ENCODE assay signal across 26 cellular contexts in genomic region chr19:813359-814107, GRCh38. TPM values are rescaled to one million over a fixed set of nuclear protein-coding genes. Genes with fewer than 3 reads are reported as not detected.
A peak's percentile ranks its signal among the peaks of the same experiment; 100 is the strongest.
DNase-seq lines count a peak whose midpoint lies in the region; ATAC-seq, FAIRE-seq and TF ChIP-seq lines count a peak whose summit lies in the region.
"Had no signal": no experiment of that assay in that cellular context is flagged by ENCODE, and none has a peak within 500 bp of the region (broad histone marks: within the 10 kb centered on the region; RNA-seq: fewer than 3 reads in every experiment).

No MANE protein-coding gene starts in this region.

- TF ChIP-seq CTCF in HCT116 (IDR thresholded peaks at IDR 0.05 in 2 of 3, conservative IDR thresholded peaks at IDR 0.05 in 1 of 3; ENCODE audit: borderline replicate concordance in 1 of 3, insufficient read depth in 1 of 3, low read depth in 2 of 3, low read length in 2 of 3), result no peak
- no peak for TF ChIP-seq CTCF in H1 (IDR thresholded peaks at IDR 0.05; ENCODE audit: control extremely low read depth in 1 of 3, insufficient read depth in 1 of 3, low read depth in 1 of 3, low read length in 3 of 3)
- TF ChIP-seq CTCF in psoas muscle (IDR thresholded peaks at IDR 0.05), result no peak

- RAD21 ChIA-PET in HCT116 (lab: Charles Lee; ENCODE audit: low non-redundant PET in 1 of 2, low total read pairs in 2 of 2, uncharacterized antibody in 2 of 2, unreplicated experiment in 2 of 2), result no interaction called here

- H2AFZ ChIP-seq in HCT116 (ENCODE audit: low read depth, low read length, poor library complexity, severe bottlenecking) (no peak overlapping the region), H1 (ENCODE audit: low read length) (no peak overlapping the region)

- H3K9me3 Mint-ChIP-seq in activated CD4-positive, alpha-beta T cell treated with anti-CD3 and anti-CD28 coated beads for 36 hours (ENCODE audit: low read depth), result no peaks in the 10 kb centered on the region
- H3K9me3 Mint-ChIP-seq: IgD-negative memory B cell, nephron had no signal

- no peaks in the 10 kb centered on the region for H3K79me1 ChIP-seq in H1 (ENCODE audit: low read depth, low read length)

- H3K4me3 ChIP-seq in HCT116 (replicated peaks in 1 of 2; ENCODE audit: low read depth in 1 of 2, low read length in 2 of 2) (no peak overlapping the region), H1 (ENCODE audit: extremely low read depth in 1 of 4, insufficient read depth in 2 of 4, low read depth in 3 of 4, low read length in 4 of 4) (no peak overlapping the region), psoas muscle (no peak overlapping the region)
- H3K4me3 ChIP-seq: cardiac muscle cell, heart right ventricle, prostate gland, spleen, thyroid gland had no signal

- peaks cover 22 to 28% of the 10 kb centered on the region in 2 experiments; a peak in 3 of 4 replicates for H3K36me3 ChIP-seq in HCT116 (ENCODE audit: control insufficient read depth in 1 of 2, insufficient read depth in 2 of 2, low read length in 2 of 2)
- H3K36me3 ChIP-seq in H1 (ENCODE audit: control insufficient read depth in 2 of 4, insufficient read depth in 4 of 4, low read length in 3 of 4), result peaks cover 21 to 67% (median 35%) of the 10 kb centered on the region in 4 experiments
- H3K36me3 ChIP-seq in psoas muscle (ENCODE audit: insufficient read depth in 1 of 2, low read depth in 1 of 2), result peaks cover 9 to 46% of the 10 kb centered on the region in 2 donors

- no peak overlapping the region for H2BK20ac ChIP-seq in H1 (ENCODE audit: low read length)

- FAIRE-seq in H1 (lab: Jason Lieb, UNC), result no peak
- FAIRE-seq: A204.1 had no signal

- H3K4me1 ChIP-seq in HCT116 (ENCODE audit: control insufficient read depth in 1 of 2, insufficient read depth in 2 of 2, low read length in 2 of 2) (no peaks in the 10 kb centered on the region), H1 (replicated peaks in 1 of 4; ENCODE audit: control insufficient read depth in 3 of 4, insufficient read depth in 4 of 4, low read length in 3 of 4) (no peaks in the 10 kb centered on the region), psoas muscle (no peaks in the 10 kb centered on the region)
- H3K4me1 ChIP-seq: heart right ventricle, prostate gland, thyroid gland had no signal

- ATAC-seq in activated CD4-positive, alpha-beta T cell treated with anti-CD3 and anti-CD28 coated beads for 36 hours, result peak; percentile 12
- ATAC-seq in HCT116 (peak; percentile 21), psoas muscle (peak in 3 of 4 donors; percentile 15 to 26 (median 20)), HG03097 (IDR thresholded peaks at IDR 0.05; ENCODE audit: low FRiP score, unreplicated experiment) (no peak), GM21737 (IDR thresholded peaks at IDR 0.05; ENCODE audit: unreplicated experiment) (no peak)

- no peak for TF ChIP-seq POLR2A in HCT116 (IDR thresholded peaks at IDR 0.05; ENCODE audit: borderline replicate concordance, extremely low read depth, insufficient read depth, insufficient read length)
- no peak; a peak in 1 of 3 replicates for TF ChIP-seq POLR2A in H1 (IDR thresholded peaks at IDR 0.05; ENCODE audit: control extremely low read depth in 1 of 2, low read depth in 2 of 2, low read length in 2 of 2)

- peaks cover 41% of the 10 kb centered on the region for H3K36me3 Mint-ChIP-seq in activated CD4-positive, alpha-beta T cell treated with anti-CD3 and anti-CD28 coated beads for 36 hours (ENCODE audit: low read depth)

- no peak overlapping the region for H2AK5ac ChIP-seq in H1 (ENCODE audit: low read depth, low read length)

- H3K9ac ChIP-seq in HCT116 (ENCODE audit: low read length), result no peak overlapping the region
- no peak overlapping the region for H3K9ac ChIP-seq in H1 (replicated peaks in 1 of 4; ENCODE audit: extremely low read depth in 1 of 4, low read depth in 3 of 4, low read length in 3 of 4)

- H3K9me2 ChIP-seq in HCT116 (ENCODE audit: insufficient read depth), result no peaks in the 10 kb centered on the region

- no peak overlapping the region for H4K91ac ChIP-seq in H1 (replicated peaks; ENCODE audit: insufficient read length, low read length)

- intact Hi-C loops in activated CD4-positive, alpha-beta T cell treated with anti-CD3 and anti-CD28 coated beads for 36 hours (cut with DNase I, micrococcal nuclease), result loop anchor here in 1 of 2 experiments (2.0 kb wide), 1 partner anchor 13 kb away; no protein-coding TSS in a partner anchor
- intact Hi-C loops in HCT116 (cut with micrococcal nuclease), result no loop called here
- intact Hi-C loops in psoas muscle (cut with DNase I), result no loop called here

- H3K18ac ChIP-seq in H1 (ENCODE audit: extremely low read depth, low read length), result no peak overlapping the region

- CTCF ChIA-PET in activated CD4-positive, alpha-beta T cell treated with anti-CD3 and anti-CD28 coated beads for 36 hours (lab: Charles Lee), result no interaction called here
- CTCF ChIA-PET in HCT116 (lab: Charles Lee), result no interaction called here
- CTCF ChIA-PET in H1 (lab: Charles Lee; ENCODE audit: partially characterized antibody), result interaction anchor here (0.8 to 1.9 kb wide), 3 partner anchors 9 to 43 kb away, joined by 4 to 8 read pairs (median 4); no protein-coding TSS in a partner anchor

- no peak overlapping the region for H3K23ac ChIP-seq in H1 (ENCODE audit: insufficient read length)

- H3K27ac ChIP-seq in HCT116 (ENCODE audit: low read depth, low read length) (no peak overlapping the region), H1 (ENCODE audit: low read depth, low read length) (no peak overlapping the region), psoas muscle (no peak overlapping the region)
- H3K27ac ChIP-seq: cardiac muscle cell, heart right ventricle, prostate gland, spleen, thyroid gland had no signal

- no peak for TF ChIP-seq EP300 in H1 (IDR thresholded peaks at IDR 0.05; ENCODE audit: borderline replicate concordance in 1 of 2, low read depth in 2 of 2, low read length in 2 of 2)

- H3K4me1 Mint-ChIP-seq in activated CD4-positive, alpha-beta T cell treated with anti-CD3 and anti-CD28 coated beads for 36 hours, result no peaks in the 10 kb centered on the region
- H3K4me1 Mint-ChIP-seq: activated B cell treated with CpG ODN at 0.5 μM for 24 hours, IgD-negative memory B cell, nephron had no signal

- no peak overlapping the region for H2BK12ac ChIP-seq in H1 (ENCODE audit: low read depth, low read length)

- H3K14ac ChIP-seq in H1 (ENCODE audit: insufficient read length), result no peak overlapping the region

- no TSS peak for BruUV-seq in HCT116 (replicated peaks; lab: Mats Ljungman, UMichigan)

- H3K79me2 ChIP-seq in HCT116 (ENCODE audit: insufficient read depth, low read length) (peaks cover 30% of the 10 kb centered on the region), H1 (ENCODE audit: control insufficient read depth in 1 of 2, insufficient read depth in 2 of 2, low read length in 2 of 2) (peaks cover 0 to 4% of the 10 kb centered on the region in 2 experiments; a peak in 1 of 4 replicates)

- no peak overlapping the region for H2BK15ac ChIP-seq in H1 (ENCODE audit: low read length)

- 92% methylated on average over 45 of the region's 67 CpGs; no CpG with 5 or more reads in 1 of the 2 experiments for WGBS in H1 (ENCODE audit: extremely low coverage in 1 of 2, insufficient coverage in 1 of 2, insufficient read length in 1 of 2, insufficient replicate concordance in 2 of 2, low coverage in 1 of 2, low lambda C conversion rate in 2 of 2, missing lambda C conversion rate in 1 of 2), 2 experiments
- WGBS in psoas muscle, 3 donors, result 93% methylated on average over 54 to 67 of the region's 67 CpGs

- no peak overlapping the region for H4K5ac ChIP-seq in H1 (ENCODE audit: insufficient read length, low read depth, low read length)

- no peak overlapping the region for H2BK5ac ChIP-seq in H1 (ENCODE audit: low read depth, low read length)

- H3K4ac ChIP-seq in H1 (replicated peaks; ENCODE audit: insufficient read length, low read depth, low read length), result no peak overlapping the region

- H4K20me1 ChIP-seq in HCT116 (ENCODE audit: insufficient read depth) (peaks cover 8% of the 10 kb centered on the region; the same call in 1 of the 2 replicates), H1 (replicated peaks in 1 of 2; ENCODE audit: control insufficient read depth in 1 of 2, insufficient read depth in 2 of 2, low read length in 2 of 2) (peaks cover 7 to 27% of the 10 kb centered on the region in 2 experiments)

- H3K4me2 ChIP-seq in HCT116 (ENCODE audit: low read length) (no peak overlapping the region), H1 (ENCODE audit: insufficient read depth in 1 of 2, low read depth in 2 of 2, low read length in 2 of 2) (no peak overlapping the region)

- TF ChIP-seq RAD21 in HCT116 (IDR thresholded peaks at IDR 0.05; ENCODE audit: low read depth), result no peak
- no peak for TF ChIP-seq RAD21 in H1 (IDR thresholded peaks at IDR 0.05 in 1 of 2, conservative IDR thresholded peaks at IDR 0.05 in 1 of 2; ENCODE audit: low read depth in 2 of 2, low read length in 2 of 2)

- no peaks in the 10 kb centered on the region for H3K27me3 ChIP-seq in HCT116 (ENCODE audit: insufficient read depth, low read length)
- H3K27me3 ChIP-seq in H1 (replicated peaks in 1 of 4; ENCODE audit: control insufficient read depth in 3 of 4, extremely low read depth in 1 of 4, insufficient read depth in 3 of 4, low read length in 3 of 4), result no peaks in the 10 kb centered on the region
- H3K27me3 ChIP-seq in psoas muscle (ENCODE audit: insufficient read depth in 3 of 3, low read length in 2 of 3), result no peaks in the 10 kb centered on the region
- H3K27me3 ChIP-seq: cardiac muscle cell, heart right ventricle, spleen, thyroid gland had no signal

- POLR2A ChIA-PET in activated CD4-positive, alpha-beta T cell treated with anti-CD3 and anti-CD28 coated beads for 36 hours (lab: Charles Lee), result interaction anchor here (0.7 to 0.8 kb wide), 2 partner anchors 11 to 12 kb away, joined by 3 read pairs; no protein-coding TSS in a partner anchor
- POLR2A ChIA-PET in HCT116 (lab: Charles Lee) (no interaction called here), H1 (lab: Charles Lee; ENCODE audit: partially characterized antibody) (interaction anchor here (0.6 to 4.0 kb wide), 19 partner anchors 11 to 274 kb away, joined by 3 to 240 read pairs (median 4); partner anchors contain the start of genes CFD and PTBP1)

- no peak overlapping the region for H3K4me3 Mint-ChIP-seq in activated CD4-positive, alpha-beta T cell treated with anti-CD3 and anti-CD28 coated beads for 36 hours
- H3K4me3 Mint-ChIP-seq: activated B cell treated with CpG ODN at 0.5 μM for 24 hours; activated T-helper 1 cell treated with anti-CD3 and anti-CD28 coated beads, Interleukin-12 subunit alpha, Interleukin-12 subunit beta, Interleukin-2, Interleukin-4 antibody, amounts not matched to agents 30 ng/mL and 10 ng/mL and 1 ng/mL, durations not matched to agents 14 hours and 24 hours and 36 hours; nephron had no signal

- no peak overlapping the region for H4K8ac ChIP-seq in H1 (ENCODE audit: extremely low read depth, insufficient read depth, low read length)

- no peaks in the 10 kb centered on the region for H3K9me3 ChIP-seq in HCT116 (ENCODE audit: control insufficient read depth in 1 of 2, insufficient read depth in 1 of 2, low read depth in 1 of 2, low read length in 2 of 2)
- no peaks in the 10 kb centered on the region for H3K9me3 ChIP-seq in H1 (ENCODE audit: insufficient read depth in 2 of 2, low read depth in 1 of 2, low read length in 1 of 2)
- H3K9me3 ChIP-seq in psoas muscle, result no peaks in the 10 kb centered on the region
- H3K9me3 ChIP-seq: heart right ventricle, prostate gland, thyroid gland had no signal

- no peak overlapping the region for H3K56ac ChIP-seq in H1 (replicated peaks; ENCODE audit: insufficient read length, low read depth, low read length)

- peaks cover 12% of the 10 kb centered on the region; the same call in 1 of the 2 replicates for H3K23me2 ChIP-seq in H1 (ENCODE audit: low read depth, low read length)

- H3K27me3 Mint-ChIP-seq in activated CD4-positive, alpha-beta T cell treated with anti-CD3 and anti-CD28 coated beads for 36 hours, result no peaks in the 10 kb centered on the region
- H3K27me3 Mint-ChIP-seq: activated B cell treated with CpG ODN at 0.5 μM for 24 hours, IgD-negative memory B cell had no signal

- DNase-seq in activated CD4-positive, alpha-beta T cell treated with anti-CD3 and anti-CD28 coated beads for 36 hours, result no peak
- no peak for DNase-seq in activated CD4-positive, alpha-beta T cell treated with anti-CD3 and anti-CD28 coated beads for 4 hours
- no peak for DNase-seq in HCT116 (ENCODE audit: low read depth, low spot score)
- DNase-seq in H1 (ENCODE audit: low read depth in 1 of 2, low spot score in 2 of 2), result peak in 1 of 2 experiments; percentile 59
- no peak for DNase-seq in psoas muscle
- DNase-seq in NCI-H69 (lab: John Stamatoyannopoulos, UW), result no peak
- DNase-seq: activated B cell treated with CpG ODN at 0.5 μM for 24 hours; C1 segment of cervical spinal cord; GDM1; GOT3; NCI-H187 treated with DMSO at 0.1 percent for 48 hours; SHP77 treated with DMSO at 0.1 percent for 48 hours; stimulated activated CD8-positive, alpha-beta memory T cell treated with anti-CD3 and anti-CD28 coated beads, Interleukin-4, amount 100 ng/mL, for 48 hours; thyroid gland had no signal

- no peak overlapping the region for H2BK120ac ChIP-seq in H1 (replicated peaks; ENCODE audit: low read depth, low read length)

- H3K27ac Mint-ChIP-seq in activated CD4-positive, alpha-beta T cell treated with anti-CD3 and anti-CD28 coated beads for 36 hours, result no peak overlapping the region
- H3K27ac Mint-ChIP-seq: activated B cell treated with CpG ODN at 0.5 μM for 24 hours; activated T-helper 1 cell treated with anti-CD3 and anti-CD28 coated beads, Interleukin-12 subunit alpha, Interleukin-12 subunit beta, Interleukin-2, Interleukin-4 antibody, amounts not matched to agents 30 ng/mL and 10 ng/mL and 1 ng/mL, durations not matched to agents 14 hours and 24 hours and 36 hours; nephron had no signal

RNA-seq across cellular contexts. Expression of gene PLPPR3, which starts 8.2 kb away (rescaled TPM):
- total RNA-seq in activated CD4-positive, alpha-beta T cell treated with anti-CD3 and anti-CD28 coated beads for 36 hours, result not detected
- total RNA-seq in HCT116 (2021; ENCODE audit: unreplicated experiment) (0.27 TPM), psoas muscle (not detected)
- polyA plus RNA-seq in HCT116 (2012), result 0.05 and 0.10 TPM in 2 replicates
- 66.2 and 71.7 TPM in 2 replicates for total RNA-seq in H1 (2021; fragmentation: NEBNext Ultra II Directional; extraction: Animal tissue kit (Norgen Biotek cat#: 25700))
- polyA plus RNA-seq in H1 (2011; rRNA removed) (76.4 and 109 TPM in 2 replicates), psoas muscle (not detected)
- 66.5 TPM for polyA plus RNA-seq in H1 (2011; cell fraction: cytosol; rRNA removed)
- 89.7 TPM for polyA plus RNA-seq in H1 (2011; cell fraction: nucleus; rRNA removed)
- polyA plus RNA-seq in H1 (2012, experiment 1 of 2), result 24.6 to 62.3 TPM (median 53.0 TPM) in 4 replicates
- 35.8 TPM for polyA plus RNA-seq in H1 (2012, experiment 2 of 2)
- 66.3 TPM for polyA plus RNA-seq in H1 (2013, experiment 1 of 2)
- polyA plus RNA-seq in H1 (2013, experiment 2 of 2), result 72.6 TPM
- polyA minus RNA-seq in H1 (2011; rRNA and poly(A)+ RNA removed), result 39.8 and 46.2 TPM in 2 replicates
- 66.8 TPM for polyA minus RNA-seq in H1 (2011; cell fraction: cytosol; rRNA and poly(A)+ RNA removed)
- polyA minus RNA-seq in H1 (2011; cell fraction: nucleus; rRNA and poly(A)+ RNA removed), result 32.2 TPM
- total RNA-seq: activated B cell treated with CpG ODN at 0.5 μM for 24 hours; activated T-helper 1 cell treated with anti-CD3 and anti-CD28 coated beads, Interleukin-12 subunit alpha, Interleukin-12 subunit beta, Interleukin-2, Interleukin-4 antibody, amounts not matched to agents 30 ng/mL and 10 ng/mL and 1 ng/mL, durations not matched to agents 14 hours and 24 hours and 36 hours; heart right ventricle; mesenteric fat pad; T-helper 1 cell treated with Interleukin-12 subunit alpha and Interleukin-12 subunit beta and Interleukin-4 antibody, amounts not matched to agents 30 ng/mL and 1 ng/mL, for 36 hours; thyroid gland had no signal
- polyA plus RNA-seq: heart right ventricle, IgD-negative memory B cell had no signal

RNA-seq across cellular contexts. Expression of gene AZU1, which starts 14.1 kb away (rescaled TPM):
- total RNA-seq in activated CD4-positive, alpha-beta T cell treated with anti-CD3 and anti-CD28 coated beads for 36 hours, result not detected
- total RNA-seq in HCT116 (2021; ENCODE audit: unreplicated experiment), result not detected
- polyA plus RNA-seq in HCT116 (2012), result 0.05 and 0.10 TPM in 2 replicates
- 0.80 and 1.7 TPM in 2 replicates for total RNA-seq in H1 (2021; fragmentation: NEBNext Ultra II Directional; extraction: Animal tissue kit (Norgen Biotek cat#: 25700))
- polyA plus RNA-seq in H1 (2011; rRNA removed), result 1.3 and 2.7 TPM in 2 replicates
- 1.1 TPM for polyA plus RNA-seq in H1 (2011; cell fraction: cytosol; rRNA removed)
- polyA plus RNA-seq in H1 (2011; cell fraction: nucleus; rRNA removed), result 5.9 TPM
- polyA plus RNA-seq in H1 (2012, experiment 1 of 2), result 0.33 to 1.8 TPM (median 1.0 TPM) in 4 replicates
- 0.26 TPM for polyA plus RNA-seq in H1 (2012, experiment 2 of 2)
- 0.41 TPM for polyA plus RNA-seq in H1 (2013, experiment 1 of 2)
- 0.55 TPM for polyA plus RNA-seq in H1 (2013, experiment 2 of 2)
- 0.29 TPM in 1 of 2 replicates, not detected in the other for polyA minus RNA-seq in H1 (2011; rRNA and poly(A)+ RNA removed)
- polyA minus RNA-seq in H1 (2011; cell fraction: cytosol; rRNA and poly(A)+ RNA removed), result 1.3 TPM
- not detected for polyA minus RNA-seq in H1 (2011; cell fraction: nucleus; rRNA and poly(A)+ RNA removed)
- total RNA-seq in psoas muscle, result under 1 TPM in 1 of 4 donors, not detected in 3; 0.69 TPM
- not detected for polyA plus RNA-seq in psoas muscle
- total RNA-seq: activated T-helper 1 cell treated with anti-CD3 and anti-CD28 coated beads, Interleukin-12 subunit alpha, Interleukin-12 subunit beta, Interleukin-2, Interleukin-4 antibody, amounts not matched to agents 30 ng/mL and 10 ng/mL and 1 ng/mL, durations not matched to agents 14 hours and 24 hours and 36 hours; T-helper 1 cell treated with Interleukin-12 subunit alpha and Interleukin-12 subunit beta and Interleukin-4 antibody, amounts not matched to agents 30 ng/mL and 1 ng/mL, for 36 hours; thyroid gland had no signal
- polyA plus RNA-seq: IgD-negative memory B cell had no signal

RNA-seq across cellular contexts. Expression of gene PTBP1, which starts 16.3 kb away (rescaled TPM):
- 100 to 1,000 TPM; 584 to 738 TPM for total RNA-seq in activated CD4-positive, alpha-beta T cell treated with anti-CD3 and anti-CD28 coated beads for 36 hours
- total RNA-seq in HCT116 (2021; ENCODE audit: unreplicated experiment) (676 TPM), psoas muscle (10 to 100 TPM; 36.5 to 69.4 (median 60.8) TPM)
- polyA plus RNA-seq in HCT116 (2012), result 538 and 711 TPM in 2 replicates
- 873 and 888 TPM in 2 replicates for total RNA-seq in H1 (2021; fragmentation: NEBNext Ultra II Directional; extraction: Animal tissue kit (Norgen Biotek cat#: 25700))
- polyA plus RNA-seq in H1 (2011; rRNA removed) (528 and 645 TPM in 2 replicates), psoas muscle (10 to 100 TPM; 24.2 to 36.3 (median 25.1) TPM)
- 260 TPM for polyA plus RNA-seq in H1 (2011; cell fraction: cytosol; rRNA removed)
- polyA plus RNA-seq in H1 (2011; cell fraction: nucleus; rRNA removed), result 826 TPM
- 649 to 848 TPM (median 690 TPM) in 4 replicates for polyA plus RNA-seq in H1 (2012, experiment 1 of 2)
- polyA plus RNA-seq in H1 (2012, experiment 2 of 2), result 847 TPM
- polyA plus RNA-seq in H1 (2013, experiment 1 of 2), result 606 TPM
- 550 TPM for polyA plus RNA-seq in H1 (2013, experiment 2 of 2)
- polyA minus RNA-seq in H1 (2011; rRNA and poly(A)+ RNA removed), result 439 and 460 TPM in 2 replicates
- 362 TPM for polyA minus RNA-seq in H1 (2011; cell fraction: cytosol; rRNA and poly(A)+ RNA removed)
- polyA minus RNA-seq in H1 (2011; cell fraction: nucleus; rRNA and poly(A)+ RNA removed), result 312 TPM

RNA-seq across cellular contexts. Expression of gene PRTN3, which starts 27.3 kb away (rescaled TPM):
- total RNA-seq in activated CD4-positive, alpha-beta T cell treated with anti-CD3 and anti-CD28 coated beads for 36 hours, result not detected
- total RNA-seq in HCT116 (2021; ENCODE audit: unreplicated experiment), result 2.7 TPM
- 4.0 and 4.5 TPM in 2 replicates for polyA plus RNA-seq in HCT116 (2012)
- 0.39 and 0.42 TPM in 2 replicates for total RNA-seq in H1 (2021; fragmentation: NEBNext Ultra II Directional; extraction: Animal tissue kit (Norgen Biotek cat#: 25700))
- 2.1 and 3.1 TPM in 2 replicates for polyA plus RNA-seq in H1 (2011; rRNA removed)
- 0.88 TPM for polyA plus RNA-seq in H1 (2011; cell fraction: cytosol; rRNA removed)
- polyA plus RNA-seq in H1 (2011; cell fraction: nucleus; rRNA removed), result 1.6 TPM
- 0.60 to 0.87 TPM (median 0.71 TPM) in 3 of 4 replicates, not detected in the other for polyA plus RNA-seq in H1 (2012, experiment 1 of 2)
- polyA plus RNA-seq in H1 (2012, experiment 2 of 2), result 0.89 TPM
- 1.0 TPM for polyA plus RNA-seq in H1 (2013, experiment 1 of 2)
- polyA plus RNA-seq in H1 (2013, experiment 2 of 2), result 1.2 TPM
- 0.24 TPM in 1 of 2 replicates, not detected in the other for polyA minus RNA-seq in H1 (2011; rRNA and poly(A)+ RNA removed)
- polyA minus RNA-seq in H1 (2011; cell fraction: cytosol; rRNA and poly(A)+ RNA removed), result not detected
- not detected for polyA minus RNA-seq in H1 (2011; cell fraction: nucleus; rRNA and poly(A)+ RNA removed)
- total RNA-seq in psoas muscle, result under 1 TPM in 2 of 4 donors, not detected in 2; 0.22 to 0.34 TPM
- polyA plus RNA-seq in psoas muscle, result under 1 TPM in 2 of 3 donors, not detected in 1; 0.04 to 0.05 TPM
- total RNA-seq: activated B cell treated with CpG ODN at 0.5 μM for 24 hours; activated T-helper 1 cell treated with anti-CD3 and anti-CD28 coated beads, Interleukin-12 subunit alpha, Interleukin-12 subunit beta, Interleukin-2, Interleukin-4 antibody, amounts not matched to agents 30 ng/mL and 10 ng/mL and 1 ng/mL, durations not matched to agents 14 hours and 24 hours and 36 hours; heart right ventricle; T-helper 1 cell treated with Interleukin-12 subunit alpha and Interleukin-12 subunit beta and Interleukin-4 antibody, amounts not matched to agents 30 ng/mL and 1 ng/mL, for 36 hours; thyroid gland had no signal
- polyA plus RNA-seq: IgD-negative memory B cell had no signal

RNA-seq across cellular contexts. Expression of gene ELANE, which starts 38.6 kb away (rescaled TPM):
- not detected for total RNA-seq in activated CD4-positive, alpha-beta T cell treated with anti-CD3 and anti-CD28 coated beads for 36 hours
- total RNA-seq in HCT116 (2021; ENCODE audit: unreplicated experiment), result not detected
- not detected in 2 replicates for polyA plus RNA-seq in HCT116 (2012)
- not detected in 2 replicates for total RNA-seq in H1 (2021; fragmentation: NEBNext Ultra II Directional; extraction: Animal tissue kit (Norgen Biotek cat#: 25700))
- not detected in 2 replicates for polyA plus RNA-seq in H1 (2011; rRNA removed)
- not detected for polyA plus RNA-seq in H1 (2011; cell fraction: cytosol; rRNA removed)
- not detected for polyA plus RNA-seq in H1 (2011; cell fraction: nucleus; rRNA removed)
- not detected in 4 replicates for polyA plus RNA-seq in H1 (2012, experiment 1 of 2)
- polyA plus RNA-seq in H1 (2012, experiment 2 of 2), result not detected
- not detected for polyA plus RNA-seq in H1 (2013, experiment 1 of 2)
- polyA plus RNA-seq in H1 (2013, experiment 2 of 2), result not detected
- polyA minus RNA-seq in H1 (2011; rRNA and poly(A)+ RNA removed), result not detected in 2 replicates
- polyA minus RNA-seq in H1 (2011; cell fraction: cytosol; rRNA and poly(A)+ RNA removed), result not detected
- polyA minus RNA-seq in H1 (2011; cell fraction: nucleus; rRNA and poly(A)+ RNA removed), result not detected
- total RNA-seq in psoas muscle, result under 1 TPM in 2 of 4 donors, not detected in 2; 0.39 to 0.55 TPM
- polyA plus RNA-seq in psoas muscle, result under 1 TPM; 0.55 to 0.95 (median 0.92) TPM
- total RNA-seq: activated B cell treated with CpG ODN at 0.5 μM for 24 hours; activated T-helper 1 cell treated with anti-CD3 and anti-CD28 coated beads, Interleukin-12 subunit alpha, Interleukin-12 subunit beta, Interleukin-2, Interleukin-4 antibody, amounts not matched to agents 30 ng/mL and 10 ng/mL and 1 ng/mL, durations not matched to agents 14 hours and 24 hours and 36 hours; cardiac muscle cell; T-helper 1 cell treated with Interleukin-12 subunit alpha and Interleukin-12 subunit beta and Interleukin-4 antibody, amounts not matched to agents 30 ng/mL and 1 ng/mL, for 36 hours had no signal
- polyA plus RNA-seq: cardiac muscle cell, IgD-negative memory B cell had no signal

Comparison
In these comparisons a context has a peak if more than half of its experiments do, and no peak if none do; other contexts are left out.
1. ATAC-seq: peak in activated CD4-positive, alpha-beta T cell treated with anti-CD3 and anti-CD28 coated beads for 36 hours (single experiment), HCT116 (single experiment) and psoas muscle (3 of 4); none in HG03097 (single experiment) and GM21737 (single experiment).
2. RNA of gene PLPPR3, which starts 8.2 kb away (total RNA-seq): 66.2 to 71.7 TPM in H1; 0.27 TPM in HCT116 (single experiment), not detected in activated CD4-positive, alpha-beta T cell treated with anti-CD3 and anti-CD28 coated beads for 36 hours and not detected in psoas muscle; every median in the first group is over 10 times any median in the second.